Comparison of ENCODE assay signal across 1 cellular context in genomic region chr3:41419809-41420208, GRCh38.
TF ChIP-seq lines count a peak whose summit lies in the region.

No MANE protein-coding gene starts in this region.

TF ChIP-seq in GM23338, 12 proteins besides CTCF, POLR2A, EP300 and RAD21 (continued from another document):
- TF ChIP-seq REST (IDR thresholded peaks at IDR 0.05; ENCODE audit: unreplicated experiment) (no peak), EZH2 (IDR thresholded peaks at IDR 0.05; ENCODE audit: low read depth, unreplicated experiment) (no peak), POLR2AphosphoS5 (IDR thresholded peaks at IDR 0.05; ENCODE audit: low read depth) (no peak), ZNF331 (CRISPR knock-in tag; IDR thresholded peaks at IDR 0.05; ENCODE audit: low read depth) (no peak), ZNF114 (CRISPR knock-in tag; IDR thresholded peaks at IDR 0.05) (no peak), ETS1 (IDR thresholded peaks at IDR 0.05) (no peak), ZNF462 (CRISPR knock-in tag; IDR thresholded peaks at IDR 0.05) (no peak), NANOG (IDR thresholded peaks at IDR 0.05; ENCODE audit: borderline replicate concordance) (no peak)
